In genomic region chr6:168149015-168149414, GRCh38 we compare ENCODE assay signal across 22 cellular contexts.
"Had no signal": no experiment of that assay in that cellular context is flagged by ENCODE, and none has a peak within 500 bp of the region (broad histone marks: within the 10 kb centered on the region; RNA-seq: fewer than 3 reads in every experiment).

No MANE protein-coding gene starts in this region.

- ATAC-seq: activated naive CD8-positive, alpha-beta T cell treated with anti-CD3 and anti-CD28 coated beads, Interleukin-2, amount 50 U/mL, for 24 hours; foreskin keratinocyte; left colon; lower lobe of right lung; naive thymus-derived CD4-positive, alpha-beta T cell had no signal

- H3K4me1 Mint-ChIP-seq: activated naive CD8-positive, alpha-beta T cell treated with anti-CD3 and anti-CD28 coated beads, Interleukin-2, amount 50 U/mL, for 24 hours; immature natural killer cell; naive thymus-derived CD4-positive, alpha-beta T cell had no signal

- H3K36me3 Mint-ChIP-seq: immature natural killer cell; naive thymus-derived CD4-positive, alpha-beta T cell had no signal

- H3K9me3 Mint-ChIP-seq: activated naive CD8-positive, alpha-beta T cell treated with anti-CD3 and anti-CD28 coated beads, Interleukin-2, amount 50 U/mL, for 24 hours; activated T-helper 1 cell treated with anti-CD3 and anti-CD28 coated beads, Interleukin-12 subunit alpha, Interleukin-12 subunit beta, Interleukin-2, Interleukin-4 antibody, amounts not matched to agents 30 ng/mL and 10 ng/mL and 1 ng/mL, durations not matched to agents 14 hours and 24 hours and 36 hours; immature natural killer cell had no signal

- DNase-seq: activated gamma-delta T cell; activated naive CD4-positive, alpha-beta T cell treated with anti-CD3 and anti-CD28 coated beads, Interleukin-2, amount 50 U/mL, for 16 hours; activated naive CD8-positive, alpha-beta T cell treated with anti-CD3 and anti-CD28 coated beads, Interleukin-2, amount 50 U/mL, for 24 hours; cerebellar nuclear complex; effector CD4-positive, alpha-beta T cell; erythroblast; foreskin keratinocyte; glutamatergic neuron; immature natural killer cell; left colon; lower lobe of right lung; mesendoderm; naive thymus-derived CD4-positive, alpha-beta T cell; retina; spleen; stimulated activated CD4-positive, alpha-beta T cell treated with anti-CD3 and anti-CD28 coated beads, Interleukin-4, amount 100 ng/mL, for 1 hour; stimulated activated naive CD4-positive, alpha-beta T cell; T-helper 1 cell; testis; trophoblast cell had no signal

- H3K27ac Mint-ChIP-seq: activated naive CD8-positive, alpha-beta T cell treated with anti-CD3 and anti-CD28 coated beads, Interleukin-2, amount 50 U/mL, for 24 hours; activated T-helper 1 cell treated with anti-CD3 and anti-CD28 coated beads, Interleukin-12 subunit alpha, Interleukin-12 subunit beta, Interleukin-2, Interleukin-4 antibody, amounts not matched to agents 30 ng/mL and 10 ng/mL and 1 ng/mL, durations not matched to agents 14 hours and 24 hours and 36 hours; immature natural killer cell; naive thymus-derived CD4-positive, alpha-beta T cell; progenitor cell of endocrine pancreas had no signal

- H3K4me3 Mint-ChIP-seq: activated naive CD8-positive, alpha-beta T cell treated with anti-CD3 and anti-CD28 coated beads, Interleukin-2, amount 50 U/mL, for 24 hours; activated T-helper 1 cell treated with anti-CD3 and anti-CD28 coated beads, Interleukin-12 subunit alpha, Interleukin-12 subunit beta, Interleukin-2, Interleukin-4 antibody, amounts not matched to agents 30 ng/mL and 10 ng/mL and 1 ng/mL, durations not matched to agents 14 hours and 24 hours and 36 hours; immature natural killer cell; naive thymus-derived CD4-positive, alpha-beta T cell had no signal
